In the genomic region with DNA sequence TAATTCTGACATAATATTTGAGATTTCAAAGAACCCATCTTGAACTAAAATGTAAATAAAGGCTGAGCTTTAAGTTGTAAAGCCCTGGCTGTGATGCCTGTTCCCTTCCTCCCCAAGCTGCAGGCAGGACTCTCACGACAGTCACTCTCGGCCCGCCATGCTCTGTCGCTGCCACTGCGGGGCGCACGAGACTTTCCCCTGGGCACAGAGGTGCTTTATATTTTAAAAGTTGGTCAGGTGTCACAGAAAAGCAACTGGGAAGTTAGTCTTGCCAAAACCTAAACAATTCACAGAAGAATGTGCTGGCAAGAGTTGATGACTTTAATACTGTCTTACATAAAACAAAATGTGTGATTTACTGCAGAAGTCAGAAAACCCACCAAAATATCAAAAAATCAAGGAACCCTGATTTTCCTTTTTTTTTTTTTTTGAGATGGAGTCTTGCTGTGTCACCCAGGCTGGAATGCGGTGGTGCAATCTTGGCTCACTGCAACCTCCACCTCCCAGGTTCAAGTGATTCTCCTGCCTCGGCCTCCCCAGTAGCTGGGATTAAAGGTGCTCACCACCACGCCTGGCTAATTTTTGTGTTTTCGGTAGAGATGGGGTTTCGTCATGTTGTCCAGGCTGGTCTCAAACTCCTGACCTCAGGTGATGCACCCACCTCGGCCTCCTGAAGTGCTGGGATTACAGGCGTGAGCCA, we compare ENCODE assay signal across 1 cellular context.
TF ChIP-seq lines count a peak whose summit lies in the region.

No MANE protein-coding gene starts in this region.

TF ChIP-seq in GM23338, 12 proteins besides CTCF, POLR2A, EP300 and RAD21 (continued from another document):
- TF ChIP-seq, protein P1, sequence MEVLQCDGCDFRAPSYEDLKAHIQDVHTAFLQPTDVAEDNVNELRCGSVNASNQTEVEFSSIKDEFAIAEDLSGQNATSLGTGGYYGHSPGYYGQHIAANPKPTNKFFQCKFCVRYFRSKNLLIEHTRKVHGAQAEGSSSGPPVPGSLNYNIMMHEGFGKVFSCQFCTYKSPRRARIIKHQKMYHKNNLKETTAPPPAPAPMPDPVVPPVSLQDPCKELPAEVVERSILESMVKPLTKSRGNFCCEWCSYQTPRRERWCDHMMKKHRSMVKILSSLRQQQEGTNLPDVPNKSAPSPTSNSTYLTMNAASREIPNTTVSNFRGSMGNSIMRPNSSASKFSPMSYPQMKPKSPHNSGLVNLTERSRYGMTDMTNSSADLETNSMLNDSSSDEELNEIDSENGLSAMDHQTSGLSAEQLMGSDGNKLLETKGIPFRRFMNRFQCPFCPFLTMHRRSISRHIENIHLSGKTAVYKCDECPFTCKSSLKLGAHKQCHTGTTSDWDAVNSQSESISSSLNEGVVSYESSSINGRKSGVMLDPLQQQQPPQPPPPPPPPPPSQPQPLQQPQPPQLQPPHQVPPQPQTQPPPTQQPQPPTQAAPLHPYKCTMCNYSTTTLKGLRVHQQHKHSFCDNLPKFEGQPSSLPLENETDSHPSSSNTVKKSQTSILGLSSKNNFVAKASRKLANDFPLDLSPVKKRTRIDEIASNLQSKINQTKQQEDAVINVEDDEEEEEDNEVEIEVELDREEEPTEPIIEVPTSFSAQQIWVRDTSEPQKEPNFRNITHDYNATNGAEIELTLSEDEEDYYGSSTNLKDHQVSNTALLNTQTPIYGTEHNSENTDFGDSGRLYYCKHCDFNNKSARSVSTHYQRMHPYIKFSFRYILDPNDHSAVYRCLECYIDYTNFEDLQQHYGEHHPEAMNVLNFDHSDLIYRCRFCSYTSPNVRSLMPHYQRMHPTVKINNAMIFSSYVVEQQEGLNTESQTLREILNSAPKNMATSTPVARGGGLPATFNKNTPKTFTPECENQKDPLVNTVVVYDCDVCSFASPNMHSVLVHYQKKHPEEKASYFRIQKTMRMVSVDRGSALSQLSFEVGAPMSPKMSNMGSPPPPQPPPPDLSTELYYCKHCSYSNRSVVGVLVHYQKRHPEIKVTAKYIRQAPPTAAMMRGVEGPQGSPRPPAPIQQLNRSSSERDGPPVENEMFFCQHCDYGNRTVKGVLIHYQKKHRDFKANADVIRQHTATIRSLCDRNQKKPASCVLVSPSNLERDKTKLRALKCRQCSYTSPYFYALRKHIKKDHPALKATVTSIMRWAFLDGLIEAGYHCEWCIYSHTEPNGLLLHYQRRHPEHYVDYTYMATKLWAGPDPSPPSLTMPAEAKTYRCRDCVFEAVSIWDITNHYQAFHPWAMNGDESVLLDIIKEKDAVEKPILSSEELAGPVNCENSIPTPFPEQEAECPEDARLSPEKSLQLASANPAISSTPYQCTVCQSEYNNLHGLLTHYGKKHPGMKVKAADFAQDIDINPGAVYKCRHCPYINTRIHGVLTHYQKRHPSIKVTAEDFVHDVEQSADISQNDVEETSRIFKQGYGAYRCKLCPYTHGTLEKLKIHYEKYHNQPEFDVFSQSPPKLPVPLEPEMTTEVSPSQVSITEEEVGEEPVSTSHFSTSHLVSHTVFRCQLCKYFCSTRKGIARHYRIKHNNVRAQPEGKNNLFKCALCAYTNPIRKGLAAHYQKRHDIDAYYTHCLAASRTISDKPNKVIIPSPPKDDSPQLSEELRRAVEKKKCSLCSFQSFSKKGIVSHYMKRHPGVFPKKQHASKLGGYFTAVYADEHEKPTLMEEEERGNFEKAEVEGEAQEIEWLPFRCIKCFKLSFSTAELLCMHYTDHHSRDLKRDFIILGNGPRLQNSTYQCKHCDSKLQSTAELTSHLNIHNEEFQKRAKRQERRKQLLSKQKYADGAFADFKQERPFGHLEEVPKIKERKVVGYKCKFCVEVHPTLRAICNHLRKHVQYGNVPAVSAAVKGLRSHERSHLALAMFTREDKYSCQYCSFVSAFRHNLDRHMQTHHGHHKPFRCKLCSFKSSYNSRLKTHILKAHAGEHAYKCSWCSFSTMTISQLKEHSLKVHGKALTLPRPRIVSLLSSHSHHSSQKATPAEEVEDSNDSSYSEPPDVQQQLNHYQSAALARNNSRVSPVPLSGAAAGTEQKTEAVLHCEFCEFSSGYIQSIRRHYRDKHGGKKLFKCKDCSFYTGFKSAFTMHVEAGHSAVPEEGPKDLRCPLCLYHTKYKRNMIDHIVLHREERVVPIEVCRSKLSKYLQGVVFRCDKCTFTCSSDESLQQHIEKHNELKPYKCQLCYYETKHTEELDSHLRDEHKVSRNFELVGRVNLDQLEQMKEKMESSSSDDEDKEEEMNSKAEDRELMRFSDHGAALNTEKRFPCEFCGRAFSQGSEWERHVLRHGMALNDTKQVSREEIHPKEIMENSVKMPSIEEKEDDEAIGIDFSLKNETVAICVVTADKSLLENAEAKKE (CRISPR knock-in tag; IDR thresholded peaks at IDR 0.05) = no peak
- TF ChIP-seq EZH2phosphoT487 (IDR thresholded peaks at IDR 0.05; ENCODE audit: unreplicated experiment) (no peak), ZNF331 (CRISPR knock-in tag; IDR thresholded peaks at IDR 0.05; ENCODE audit: low read depth) (no peak)
